In genomic region chr10:119898577-119898976, GRCh38 we compare ENCODE assay signal across 13 cellular contexts.
"Had no signal": no experiment of that assay in that cellular context is flagged by ENCODE, and none has a peak within 500 bp of the region (broad histone marks: within the 10 kb centered on the region; RNA-seq: fewer than 3 reads in every experiment).

No MANE protein-coding gene starts in this region.

- H3K27me3 Mint-ChIP-seq: activated CD4-positive, alpha-beta T cell treated with anti-CD3 and anti-CD28 coated beads, Interleukin-2, amount 10 ng/mL, durations not matched to agents 7 days and 5 days had no signal

- DNase-seq: activated CD4-positive, alpha-beta T cell treated with anti-CD3 and anti-CD28 coated beads, Interleukin-2, amount 10 ng/mL, durations not matched to agents 7 days and 5 days; activated CD8-positive, alpha-beta memory T cell treated with anti-CD3 and anti-CD28 coated beads for 24 hours; activated naive CD4-positive, alpha-beta T cell treated with anti-CD3 and anti-CD28 coated beads, Interleukin-2, amount 50 U/mL, for 16 hours; amygdala; body of pancreas; cerebellar nuclear complex; effector memory CD4-positive, alpha-beta T cell; foreskin melanocyte; heart left ventricle; immature natural killer cell; pancreas; sigmoid colon; spleen had no signal

- H3K9me3 Mint-ChIP-seq: activated CD4-positive, alpha-beta T cell treated with anti-CD3 and anti-CD28 coated beads, Interleukin-2, amount 10 ng/mL, durations not matched to agents 7 days and 5 days; immature natural killer cell had no signal

- H3K4me3 Mint-ChIP-seq: activated CD4-positive, alpha-beta T cell treated with anti-CD3 and anti-CD28 coated beads, Interleukin-2, amount 10 ng/mL, durations not matched to agents 7 days and 5 days; immature natural killer cell had no signal

- H3K27ac Mint-ChIP-seq: activated CD4-positive, alpha-beta T cell treated with anti-CD3 and anti-CD28 coated beads, Interleukin-2, amount 10 ng/mL, durations not matched to agents 7 days and 5 days had no signal

- ATAC-seq: body of pancreas, heart left ventricle, pancreas had no signal
